In the genomic region with DNA sequence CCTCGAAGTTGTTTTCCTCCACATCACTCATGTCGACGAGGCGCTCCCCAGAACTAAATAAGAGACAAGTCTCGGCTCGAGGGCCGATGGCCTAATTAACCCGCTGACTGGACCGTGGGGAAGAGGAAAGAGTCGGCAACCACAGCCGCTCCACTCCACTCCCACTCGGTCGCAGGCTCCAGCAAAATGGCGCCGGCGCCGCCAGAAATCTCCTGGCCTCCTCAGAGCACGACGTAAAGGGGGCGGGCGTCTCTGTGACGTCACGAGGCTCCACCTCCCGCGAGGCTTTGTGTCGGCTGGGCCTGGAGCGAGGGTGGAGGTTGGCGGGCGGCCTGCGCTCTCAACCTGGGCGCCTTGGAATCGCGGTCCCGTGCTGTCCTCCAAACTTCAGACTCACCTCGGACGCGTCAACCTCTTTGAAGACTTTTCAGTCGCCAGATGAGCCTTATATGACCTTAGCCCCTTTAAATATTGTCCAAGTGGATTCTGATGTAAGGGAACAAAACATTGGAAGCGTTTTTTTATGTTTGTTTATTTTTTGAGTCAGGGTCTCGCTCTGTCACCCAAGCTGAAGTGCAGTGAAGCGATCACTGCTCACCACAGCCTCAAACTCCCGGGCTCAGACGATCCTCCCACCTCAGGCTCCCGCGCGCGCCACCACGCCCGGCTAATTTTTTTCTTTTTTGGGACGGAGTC, we compare ENCODE assay signal across 8 cellular contexts. TPM values are rescaled to one million over a fixed set of nuclear protein-coding genes. Genes with fewer than 3 reads are reported as not detected.
DNase-seq lines count a peak whose midpoint lies in the region; ATAC-seq, FAIRE-seq and TF ChIP-seq lines count a peak whose summit lies in the region.

A gene (minus strand): TSS at position 188 of the 696 bp plus-strand sequence. CDS start 157 bp downstream, at position 31.

- H3K27me3 Mint-ChIP-seq in activated naive CD4-positive, alpha-beta T cell treated with anti-CD3 and anti-CD28 coated beads, Interleukin-2, amount 10 ng/mL, durations not matched to agents 7 days and 5 days: peaks cover 5% of the 10 kb centered on the region

- CTCF ChIA-PET in SK-N-SH (lab: Yijun Ruan, JAX): interaction anchor here (0.9 to 2.2 kb wide), 10 partner anchors 13 to 347 kb away, joined by 3 to 8 read pairs (median 5); a partner anchor contains a TSS
- CTCF ChIA-PET in activated naive CD4-positive, alpha-beta T cell treated with anti-CD3 and anti-CD28 coated beads, Interleukin-2, amount 10 ng/mL, durations not matched to agents 7 days and 5 days (lab: Charles Lee): interaction anchor here (1.1 to 1.4 kb wide), 2 partner anchors 8 to 13 kb away, joined by 4 read pairs; no protein-coding TSS in a partner anchor

- peaks cover 2 to 15% of the 10 kb centered on the region in 2 experiments for H3K36me3 ChIP-seq in SK-N-SH (replicated peaks in 1 of 2; ENCODE audit: control insufficient read depth in 1 of 2, insufficient read depth in 2 of 2, low read length in 1 of 2)
- no peaks in the 10 kb centered on the region for H3K36me3 ChIP-seq in neutrophil

- peaks cover 48% of the 10 kb centered on the region for H3K79me2 ChIP-seq in SK-N-SH (ENCODE audit: insufficient read depth)

- peaks cover 42% of the 10 kb centered on the region for H3K4me1 Mint-ChIP-seq in activated naive CD4-positive, alpha-beta T cell treated with anti-CD3 and anti-CD28 coated beads, Interleukin-2, amount 10 ng/mL, durations not matched to agents 7 days and 5 days

- no peaks in the 10 kb centered on the region for H3K27me3 ChIP-seq in SK-N-SH (ENCODE audit: insufficient read depth)
- no peaks in the 10 kb centered on the region for H3K27me3 ChIP-seq in neutrophil

- no peaks in the 10 kb centered on the region for H3K9me3 ChIP-seq in SK-N-SH
- H3K9me3 ChIP-seq in neutrophil: no peaks in the 10 kb centered on the region

- H3K9me2 ChIP-seq in SK-N-SH: no peaks in the 10 kb centered on the region

- H3K27ac Mint-ChIP-seq in activated naive CD4-positive, alpha-beta T cell treated with anti-CD3 and anti-CD28 coated beads, Interleukin-2, amount 10 ng/mL, durations not matched to agents 7 days and 5 days: peak within 1 kb of the TSS; percentile 99

- H3K4me1 ChIP-seq in SK-N-SH (ENCODE audit: control insufficient read depth in 1 of 2, insufficient read depth in 2 of 2, low read depth in 1 of 2, low read length in 1 of 2) (peaks cover 6 to 8% of the 10 kb centered on the region in 2 experiments; a peak in 3 of 4 replicates), neutrophil (ENCODE audit: control insufficient read depth in 1 of 2, insufficient read depth in 1 of 2, low read depth in 1 of 2, low read length in 1 of 2) (peaks cover 30% of the 10 kb centered on the region in 2 experiments)

- H3K4me3 Mint-ChIP-seq in activated naive CD4-positive, alpha-beta T cell treated with anti-CD3 and anti-CD28 coated beads, Interleukin-2, amount 10 ng/mL, durations not matched to agents 7 days and 5 days: peak within 1 kb of the TSS; percentile 99

- H4K20me1 ChIP-seq in SK-N-SH (ENCODE audit: insufficient read depth): peaks cover 45% of the 10 kb centered on the region

- H3F3A ChIP-seq in SK-N-SH (replicated peaks; ENCODE audit: insufficient read depth): peaks cover 5% of the 10 kb centered on the region

- no peaks in the 10 kb centered on the region for H3K9me3 Mint-ChIP-seq in activated naive CD4-positive, alpha-beta T cell treated with anti-CD3 and anti-CD28 coated beads, Interleukin-2, amount 10 ng/mL, durations not matched to agents 7 days and 5 days

- peak within 1 kb of the TSS; percentile 100 for H3K9ac ChIP-seq in SK-N-SH

- FAIRE-seq in frontal cortex (lab: Jason Lieb, UNC): peak; percentile 40

- DNase-seq in NCI-H1048 (lab: John Stamatoyannopoulos, UW) (peak; percentile 72), SK-N-SH (peak; percentile 98), frontal cortex (ENCODE audit: low spot score in 2 of 2) (peak; percentile 82 to 96)
- peak; percentile 98 for DNase-seq in activated naive CD4-positive, alpha-beta T cell treated with anti-CD3 and anti-CD28 coated beads, Interleukin-2, amount 10 ng/mL, durations not matched to agents 7 days and 5 days

- TF ChIP-seq CTCF in SK-N-SH (IDR thresholded peaks at IDR 0.05) (no peak), neutrophil (IDR thresholded peaks at IDR 0.05) (no peak), subcutaneous adipose tissue (IDR thresholded peaks at IDR 0.05; ENCODE audit: low read depth) (no peak)

- POLR2A ChIA-PET in SK-N-SH (lab: Yijun Ruan, JAX): interaction anchor here (1.0 to 1.3 kb wide), 4 partner anchors 11 to 65 kb away, joined by 3 to 4 read pairs (median 4); no protein-coding TSS in a partner anchor

- H3K4me3 ChIP-seq in GM08714 (ENCODE audit: low read length) (peak within 1 kb of the TSS; percentile 88), SK-N-SH (ENCODE audit: low read depth in 2 of 2, low read length in 1 of 2) (peak within 1 kb of the TSS; percentile 82 to 98), neutrophil (ENCODE audit: low read depth in 1 of 2, low read length in 1 of 2) (peak within 1 kb of the TSS; percentile 75 to 90)

- peak within 1 kb of the TSS; percentile 81 for H3K4me2 ChIP-seq in SK-N-SH

- peaks cover 20% of the 10 kb centered on the region for H3K36me3 Mint-ChIP-seq in activated naive CD4-positive, alpha-beta T cell treated with anti-CD3 and anti-CD28 coated beads, Interleukin-2, amount 10 ng/mL, durations not matched to agents 7 days and 5 days

- no peak for TF ChIP-seq EP300 in SK-N-SH (IDR thresholded peaks at IDR 0.05; ENCODE audit: borderline replicate concordance in 1 of 2, low read depth in 1 of 2, low read length in 1 of 2)

- H3K27ac ChIP-seq in SK-N-SH (ENCODE audit: low read depth in 2 of 2, low read length in 1 of 2): peak within 1 kb of the TSS; percentile 94 to 97
- H3K27ac ChIP-seq in neutrophil: peak within 1 kb of the TSS; percentile 97

- H2AFZ ChIP-seq in SK-N-SH (ENCODE audit: low read depth): peak within 1 kb of the TSS; percentile 98

- peak; percentile 94 for ATAC-seq in HG02588 (IDR thresholded peaks at IDR 0.05; ENCODE audit: unreplicated experiment)

- no peak for TF ChIP-seq RAD21 in SK-N-SH (IDR thresholded peaks at IDR 0.05; ENCODE audit: low read length)

- WGBS in SK-N-SH (ENCODE audit: low lambda C conversion rate): 20% methylated on average over 34 of the region's 50 CpGs

TF ChIP-seq in SK-N-SH, 30 proteins besides CTCF, POLR2A, EP300 and RAD21 (continues in another document):
- TF ChIP-seq JUND (IDR thresholded peaks at IDR 0.05) (no peak), MXI1 (IDR thresholded peaks at IDR 0.05; ENCODE audit: low read depth, low read length) (peak; percentile 84), RXRA (IDR thresholded peaks at IDR 0.05; ENCODE audit: borderline replicate concordance, low read depth) (no peak), TAF1 (IDR thresholded peaks at IDR 0.05; ENCODE audit: borderline replicate concordance, low read depth, low read length) (peak; percentile 99), TEAD4 (IDR thresholded peaks at IDR 0.05; ENCODE audit: borderline replicate concordance, insufficient read depth) (0 out of 2 replicates have a peak, but pooled peaks have one; percentile 11), SIN3A (IDR thresholded peaks at IDR 0.05; ENCODE audit: borderline replicate concordance, low read depth, low read length) (peak; percentile 96; the same call in 1 of the 2 replicates)
- TF ChIP-seq, protein P1, sequence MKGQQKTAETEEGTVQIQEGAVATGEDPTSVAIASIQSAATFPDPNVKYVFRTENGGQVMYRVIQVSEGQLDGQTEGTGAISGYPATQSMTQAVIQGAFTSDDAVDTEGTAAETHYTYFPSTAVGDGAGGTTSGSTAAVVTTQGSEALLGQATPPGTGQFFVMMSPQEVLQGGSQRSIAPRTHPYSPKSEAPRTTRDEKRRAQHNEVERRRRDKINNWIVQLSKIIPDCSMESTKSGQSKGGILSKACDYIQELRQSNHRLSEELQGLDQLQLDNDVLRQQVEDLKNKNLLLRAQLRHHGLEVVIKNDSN (IDR thresholded peaks at IDR 0.05; ENCODE audit: borderline replicate concordance, low read depth): 0 out of 2 replicates have a peak, but pooled peaks have one; percentile 20
- TF ChIP-seq, protein P2, sequence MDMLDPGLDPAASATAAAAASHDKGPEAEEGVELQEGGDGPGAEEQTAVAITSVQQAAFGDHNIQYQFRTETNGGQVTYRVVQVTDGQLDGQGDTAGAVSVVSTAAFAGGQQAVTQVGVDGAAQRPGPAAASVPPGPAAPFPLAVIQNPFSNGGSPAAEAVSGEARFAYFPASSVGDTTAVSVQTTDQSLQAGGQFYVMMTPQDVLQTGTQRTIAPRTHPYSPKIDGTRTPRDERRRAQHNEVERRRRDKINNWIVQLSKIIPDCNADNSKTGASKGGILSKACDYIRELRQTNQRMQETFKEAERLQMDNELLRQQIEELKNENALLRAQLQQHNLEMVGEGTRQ (IDR thresholded peaks at IDR 0.05; ENCODE audit: borderline replicate concordance, low read depth, low read length): no peak
- TF ChIP-seq, protein P3, sequence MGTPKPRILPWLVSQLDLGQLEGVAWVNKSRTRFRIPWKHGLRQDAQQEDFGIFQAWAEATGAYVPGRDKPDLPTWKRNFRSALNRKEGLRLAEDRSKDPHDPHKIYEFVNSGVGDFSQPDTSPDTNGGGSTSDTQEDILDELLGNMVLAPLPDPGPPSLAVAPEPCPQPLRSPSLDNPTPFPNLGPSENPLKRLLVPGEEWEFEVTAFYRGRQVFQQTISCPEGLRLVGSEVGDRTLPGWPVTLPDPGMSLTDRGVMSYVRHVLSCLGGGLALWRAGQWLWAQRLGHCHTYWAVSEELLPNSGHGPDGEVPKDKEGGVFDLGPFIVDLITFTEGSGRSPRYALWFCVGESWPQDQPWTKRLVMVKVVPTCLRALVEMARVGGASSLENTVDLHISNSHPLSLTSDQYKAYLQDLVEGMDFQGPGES (IDR thresholded peaks at IDR 0.05; ENCODE audit: low read depth, low read length): no peak

RNA-seq across cellular contexts. Expression of the gene that starts here (rescaled TPM):
- polyA plus RNA-seq in SK-N-SH (2012; rRNA removed): 62.1 and 84.6 TPM in 2 replicates
- polyA plus RNA-seq in SK-N-SH (2012; cell fraction: cytosol; rRNA removed): 56.4 and 65.5 TPM in 2 replicates
- polyA plus RNA-seq in SK-N-SH (2012; cell fraction: nucleus; rRNA removed): 74.5 and 151 TPM in 2 replicates
- total RNA-seq in frontal cortex (51.4 TPM), subcutaneous adipose tissue (10 to 100 TPM; 42.7 to 91.3 (median 50.2) TPM)

Comparison
In these comparisons a context has a peak if more than half of its experiments do, and no peak if none do; other contexts are left out.
1. Peak in every context shown above with its lines: DNase-seq, ATAC-seq, H3K4me3 ChIP-seq and H3K27ac ChIP-seq.